Comparison of ENCODE assay signal across 8 cellular contexts in genomic region chr13:95296326-95296939, GRCh38. TPM values are rescaled to one million over a fixed set of nuclear protein-coding genes. Genes with fewer than 3 reads are reported as not detected.
A peak's percentile ranks its signal among the peaks of the same experiment; 100 is the strongest.
DNase-seq lines count a peak whose midpoint lies in the region; ATAC-seq and TF ChIP-seq lines count a peak whose summit lies in the region.

No MANE protein-coding gene starts in this region.

- H2AFZ ChIP-seq in neural progenitor cell (replicated peaks) = no peak overlapping the region

- intact Hi-C loops in dorsolateral prefrontal cortex (cut with DNase I) = no loop called here

- no peaks in the 10 kb centered on the region for H3K9me3 Mint-ChIP-seq in activated naive CD4-positive, alpha-beta T cell treated with anti-CD3 and anti-CD28 coated beads, Interleukin-2, amount 10 ng/mL, durations not matched to agents 7 days and 5 days
- peaks cover 0 to 8% of the 10 kb centered on the region in 2 donors for H3K9me3 Mint-ChIP-seq in activated naive CD4-positive, alpha-beta T cell treated with anti-CD3 and anti-CD28 coated beads, Interleukin-2, amount 50 U/mL, for 72 hours
- no peaks in the 10 kb centered on the region for H3K9me3 Mint-ChIP-seq in neural progenitor cell

- H3K36me3 Mint-ChIP-seq in activated naive CD4-positive, alpha-beta T cell treated with anti-CD3 and anti-CD28 coated beads, Interleukin-2, amount 10 ng/mL, durations not matched to agents 7 days and 5 days = no peaks in the 10 kb centered on the region
- peaks cover 11 to 13% of the 10 kb centered on the region in 2 donors for H3K36me3 Mint-ChIP-seq in activated naive CD4-positive, alpha-beta T cell treated with anti-CD3 and anti-CD28 coated beads, Interleukin-2, amount 50 U/mL, for 72 hours
- H3K36me3 Mint-ChIP-seq in neural progenitor cell = peaks cover 9% of the 10 kb centered on the region

- H3K4me1 Mint-ChIP-seq in activated naive CD4-positive, alpha-beta T cell treated with anti-CD3 and anti-CD28 coated beads, Interleukin-2, amount 10 ng/mL, durations not matched to agents 7 days and 5 days = peaks cover 14% of the 10 kb centered on the region
- peaks cover 16% of the 10 kb centered on the region for H3K4me1 Mint-ChIP-seq in neural progenitor cell

- peaks cover 4% of the 10 kb centered on the region for H3K4me1 ChIP-seq in neural progenitor cell

- no peaks in the 10 kb centered on the region for H3K79me2 ChIP-seq in neural progenitor cell (ENCODE audit: low read depth)

- no peaks in the 10 kb centered on the region for H3K36me3 ChIP-seq in neural progenitor cell

- peaks cover under 1% of the 10 kb centered on the region for H3K27me3 Mint-ChIP-seq in activated naive CD4-positive, alpha-beta T cell treated with anti-CD3 and anti-CD28 coated beads, Interleukin-2, amount 10 ng/mL, durations not matched to agents 7 days and 5 days
- H3K27me3 Mint-ChIP-seq in neural progenitor cell (ENCODE audit: insufficient read depth, low read depth) = peaks cover 2% of the 10 kb centered on the region

- ATAC-seq in activated naive CD4-positive, alpha-beta T cell treated with anti-CD3 and anti-CD28 coated beads, Interleukin-2, amount 50 U/mL, for 72 hours = no peak
- no peak for ATAC-seq in GM18505 (IDR thresholded peaks at IDR 0.05; ENCODE audit: unreplicated experiment)
- no peak for ATAC-seq in GM19395 (IDR thresholded peaks at IDR 0.05; ENCODE audit: unreplicated experiment)

- H3K9me3 ChIP-seq in neural progenitor cell (ENCODE audit: low read depth) = no peaks in the 10 kb centered on the region

- TF ChIP-seq CTCF in RWPE1 (conservative IDR thresholded peaks at IDR 0.05; ENCODE audit: low read depth) = peak; percentile 53
- TF ChIP-seq CTCF in dorsolateral prefrontal cortex (IDR thresholded peaks at IDR 0.05 in 54 of 56, conservative IDR thresholded peaks at IDR 0.05 in 2 of 56; ENCODE audit: low read depth in 1 of 56, partially characterized antibody in 56 of 56) = peak in 54 of 56 donors; percentile 24 to 70 (median 54)
- TF ChIP-seq CTCF in neural progenitor cell (IDR thresholded peaks at IDR 0.05) = peak; percentile 80

- no peak overlapping the region for H3K9ac ChIP-seq in neural progenitor cell

- no peak overlapping the region for H3K4me2 ChIP-seq in neural progenitor cell

- no peaks in the 10 kb centered on the region for H4K20me1 ChIP-seq in neural progenitor cell (ENCODE audit: low read depth)

- no peak overlapping the region for H3K4me3 Mint-ChIP-seq in activated naive CD4-positive, alpha-beta T cell treated with anti-CD3 and anti-CD28 coated beads, Interleukin-2, amount 10 ng/mL, durations not matched to agents 7 days and 5 days
- H3K4me3 Mint-ChIP-seq in neural progenitor cell = no peak overlapping the region

- H3F3A ChIP-seq in neural progenitor cell (ENCODE audit: low read depth) = no peaks in the 10 kb centered on the region

- no peak overlapping the region for H3K27ac Mint-ChIP-seq in activated naive CD4-positive, alpha-beta T cell treated with anti-CD3 and anti-CD28 coated beads, Interleukin-2, amount 10 ng/mL, durations not matched to agents 7 days and 5 days
- H3K27ac Mint-ChIP-seq in activated naive CD4-positive, alpha-beta T cell treated with anti-CD3 and anti-CD28 coated beads, Interleukin-2, amount 50 U/mL, for 72 hours = no peak overlapping the region
- no peak overlapping the region for H3K27ac Mint-ChIP-seq in neural progenitor cell

- H3K4me3 ChIP-seq in dorsolateral prefrontal cortex (no peak overlapping the region), neural progenitor cell (no peak overlapping the region)

- H3K27me3 ChIP-seq in dorsolateral prefrontal cortex = no peaks in the 10 kb centered on the region
- peaks cover 6% of the 10 kb centered on the region for H3K27me3 ChIP-seq in neural progenitor cell

- TF ChIP-seq POLR2A in GM18505 (IDR thresholded peaks at IDR 0.05; ENCODE audit: borderline replicate concordance, extremely low read depth, insufficient read depth, insufficient read length) = no peak

- CTCF ChIA-PET in activated naive CD4-positive, alpha-beta T cell treated with anti-CD3 and anti-CD28 coated beads, Interleukin-2, amount 10 ng/mL, durations not matched to agents 7 days and 5 days (lab: Charles Lee) = interaction anchor here (0.6 to 3.2 kb wide), 12 partner anchors 9 to 692 kb away, joined by 3 to 26 read pairs (median 5); no protein-coding TSS in a partner anchor
- CTCF ChIA-PET in RWPE1 (lab: Yijun Ruan, JAX) = interaction anchor here (0.6 to 1.8 kb wide), 10 partner anchors 8 to 1695 kb away, joined by 3 to 13 read pairs (median 3); no protein-coding TSS in a partner anchor

- H3K27ac ChIP-seq in RWPE1 (no peak overlapping the region), dorsolateral prefrontal cortex (no peak overlapping the region), neural progenitor cell (no peak overlapping the region)

- peak; percentile 32 for DNase-seq in activated naive CD4-positive, alpha-beta T cell treated with anti-CD3 and anti-CD28 coated beads, Interleukin-2, amount 10 ng/mL, durations not matched to agents 7 days and 5 days
- no peak for DNase-seq in activated naive CD4-positive, alpha-beta T cell treated with anti-CD3 and anti-CD28 coated beads, Interleukin-2, amount 50 U/mL, for 72 hours (ENCODE audit: low spot score in 2 of 2)
- DNase-seq in RWPE1 (ENCODE audit: low spot score) (peak; percentile 46), dorsolateral prefrontal cortex (peak in 2 of 10 donors; percentile 41 to 53), neural progenitor cell (ENCODE audit: low spot score) (peak; percentile 65), hepatic stellate cell (ENCODE audit: low spot score) (no peak)

- POLR2A ChIA-PET in RWPE1 (lab: Yijun Ruan, JAX; ENCODE audit: low non-redundant PET) = no interaction called here

RNA-seq across cellular contexts. Expression of gene ABCC4, which starts 4.8 kb away (rescaled TPM):
- total RNA-seq in activated naive CD4-positive, alpha-beta T cell treated with anti-CD3 and anti-CD28 coated beads, Interleukin-2, amount 50 U/mL, for 72 hours = 10 to 100 TPM in 1 of 2 donors, 1 to 10 TPM in 1; 6.2 to 11.2 TPM
- 10 to 100 TPM in 42 of 120 experiments, 1 to 10 TPM in 78; 4.4 to 22.5 (median 9.2) TPM for total RNA-seq in dorsolateral prefrontal cortex
- 16.6 and 23.6 TPM in 2 replicates for total RNA-seq in neural progenitor cell (ENCODE audit: low replicate concordance)

Comparison
In these comparisons a context has a peak if more than half of its experiments do, and no peak if none do; other contexts are left out.
1. DNase-seq: peak in activated naive CD4-positive, alpha-beta T cell treated with anti-CD3 and anti-CD28 coated beads, Interleukin-2, amount 10 ng/mL, durations not matched to agents 7 days and 5 days (single experiment), RWPE1 (single experiment) and neural progenitor cell (single experiment); none in activated naive CD4-positive, alpha-beta T cell treated with anti-CD3 and anti-CD28 coated beads, Interleukin-2, amount 50 U/mL, for 72 hours (0 of 2) and hepatic stellate cell (single experiment).
2. Peak in every context shown above with its lines, with median percentiles within 50 percentile points of each other: CTCF ChIP-seq.